29 cellular contexts compared by ENCODE assay signal in the genomic region with DNA sequence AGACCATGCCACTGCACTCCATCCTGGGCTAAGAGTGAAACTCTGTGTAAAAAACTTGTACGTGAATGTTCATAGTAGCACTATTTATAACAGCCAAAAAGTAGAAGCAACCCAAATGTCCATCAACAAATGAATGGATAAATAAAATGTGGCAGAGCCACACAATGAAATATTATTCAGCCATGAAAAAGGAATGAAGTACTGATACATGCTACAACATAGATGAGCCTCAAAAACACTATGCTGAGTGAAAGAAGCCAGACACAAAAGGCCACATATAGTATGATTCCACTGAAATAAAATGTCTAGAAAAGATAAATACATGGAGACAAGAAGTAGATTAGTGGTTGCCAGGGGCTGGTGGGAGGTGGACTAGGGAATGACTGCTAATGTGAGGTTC.
"Had no signal": no experiment of that assay in that cellular context is flagged by ENCODE, and none has a peak within 500 bp of the region (broad histone marks: within the 10 kb centered on the region; RNA-seq: fewer than 3 reads in every experiment).

No MANE protein-coding gene starts in this region.

- H3K79me2 ChIP-seq: hepatocyte had no signal

- H2AFZ ChIP-seq: hepatocyte had no signal

- H3K27ac Mint-ChIP-seq: dendritic cell treated with granulocyte-macrophage colony-stimulating factor and Interleukin-4, amounts not matched to agents 40 ng/mL and 50 ng/mL, for 4 days; effector memory CD8-positive, alpha-beta T cell; endodermal cell had no signal

- H3K36me3 ChIP-seq: esophagus muscularis mucosa, esophagus squamous epithelium, gastrocnemius medialis, gastroesophageal sphincter, heart left ventricle, heart right ventricle had no signal

- H3K27me3 Mint-ChIP-seq: dendritic cell treated with granulocyte-macrophage colony-stimulating factor and Interleukin-4, amounts not matched to agents 40 ng/mL and 50 ng/mL, for 4 days had no signal

- FAIRE-seq: endometrium, endothelial cell of umbilical vein, frontal cortex had no signal

- DNase-seq: cortex of kidney; dermis blood vessel endothelial cell; dorsolateral prefrontal cortex; effector CD4-positive, alpha-beta T cell; effector CD8-positive, alpha-beta T cell; effector memory CD4-positive, alpha-beta T cell; effector memory CD8-positive, alpha-beta T cell; endodermal cell; erythroblast; esophagus squamous epithelium; foreskin fibroblast; foreskin keratinocyte; foreskin melanocyte; gastrocnemius medialis; glutamatergic neuron; head of caudate nucleus; heart left ventricle; heart right ventricle; hippocampal formation had no signal

- H3K27me3 ChIP-seq: dorsolateral prefrontal cortex, esophagus squamous epithelium, foreskin keratinocyte, gastrocnemius medialis, hepatocyte had no signal

- H3K9me3 Mint-ChIP-seq: endodermal cell had no signal

- ATAC-seq: effector memory CD8-positive, alpha-beta T cell; esophagus mucosa; foreskin keratinocyte; gastrocnemius medialis; gastroesophageal sphincter; heart left ventricle; heart right ventricle had no signal

- H3K9me3 ChIP-seq: esophagus squamous epithelium, gastrocnemius medialis had no signal

- H3K27ac ChIP-seq: coronary artery, dorsolateral prefrontal cortex, epithelial cell of prostate, esophagus muscularis mucosa, esophagus squamous epithelium, foreskin keratinocyte, gastrocnemius medialis, gastroesophageal sphincter, heart left ventricle, heart right ventricle, hepatocyte had no signal

- H3K4me2 ChIP-seq: hepatocyte had no signal

- H3K4me3 ChIP-seq: coronary artery, dorsolateral prefrontal cortex, esophagus muscularis mucosa, esophagus squamous epithelium, gastrocnemius medialis, gastroesophageal sphincter, heart left ventricle, heart right ventricle, hepatocyte had no signal

- H3K4me1 ChIP-seq: esophagus muscularis mucosa, esophagus squamous epithelium, gastrocnemius medialis, gastroesophageal sphincter, heart left ventricle, heart right ventricle had no signal

- H3K4me1 Mint-ChIP-seq: endodermal cell had no signal

- H3K4me3 Mint-ChIP-seq: dendritic cell treated with granulocyte-macrophage colony-stimulating factor and Interleukin-4, amounts not matched to agents 40 ng/mL and 50 ng/mL, for 4 days; effector memory CD8-positive, alpha-beta T cell; endodermal cell had no signal
